Comparison of ENCODE assay signal across 8 cellular contexts in genomic region chr1:155309423-155310021, GRCh38. TPM values are rescaled to one million over a fixed set of nuclear protein-coding genes. Genes with fewer than 3 reads are reported as not detected.
DNase-seq lines count a peak whose midpoint lies in the region; ATAC-seq and TF ChIP-seq lines count a peak whose summit lies in the region.

No MANE protein-coding gene starts in this region.

- H3K36me3 Mint-ChIP-seq in HFFc6 (ENCODE audit: low read depth), result 0 out of 2 replicates have a peak, but pooled peaks cover 4% of the 10 kb centered on the region
- H3K36me3 Mint-ChIP-seq in immature natural killer cell, result peaks cover 0 to 5% (median 0%) of the 10 kb centered on the region in 3 donors

- H3K27ac Mint-ChIP-seq in HFFc6 (peak overlapping the region; percentile 95), immature natural killer cell (peak overlapping the region; percentile 96 to 100 (median 98))

- H3K4me3 Mint-ChIP-seq in HFFc6 (peak overlapping the region; percentile 99), immature natural killer cell (peak overlapping the region; percentile 96 to 98 (median 97))

- H3K4me1 ChIP-seq in BE2C (peaks cover 2% of the 10 kb centered on the region; the same call in 1 of the 2 replicates), adrenal gland (replicated peaks in 1 of 2) (peaks cover 9 to 33% of the 10 kb centered on the region in 2 donors)

- peak overlapping the region; percentile 93 for H3K4me3 ChIP-seq in BE2C (ENCODE audit: low read depth, low read length)
- peak overlapping the region; percentile 51 to 79 (median 63) for H3K4me3 ChIP-seq in adrenal gland

- TF ChIP-seq CTCF in BE2C (IDR thresholded peaks at IDR 0.05; ENCODE audit: low read depth, low read length) (no peak), HFFc6 (IDR thresholded peaks at IDR 0.05) (no peak), adrenal gland (IDR thresholded peaks at IDR 0.05) (no peak)

- intact Hi-C loops in adrenal gland (cut with DNase I), result loop anchor here in 1 of 2 donors (5.0 kb wide), 1 partner anchor 47 kb away; the partner anchor contains the start of gene SCAMP3

- 1 to 15% (median 8%) methylated on average over 5 to 11 of the region's 11 CpGs for WGBS in adrenal gland, 4 donors

- no peaks in the 10 kb centered on the region for H3K27me3 ChIP-seq in BE2C
- no peaks in the 10 kb centered on the region for H3K27me3 ChIP-seq in adrenal gland

- H3K27me3 Mint-ChIP-seq in HFFc6 (ENCODE audit: insufficient read depth), result peaks cover 9% of the 10 kb centered on the region
- H3K27me3 Mint-ChIP-seq in immature natural killer cell (ENCODE audit: low read depth in 3 of 3), result peaks cover 3 to 10% (median 5%) of the 10 kb centered on the region in 3 donors

- DNase-seq in BE2C, result no peak
- no peak for DNase-seq in HFFc6
- DNase-seq in adrenal gland, result peak; percentile 41 to 70 (median 63)
- no peak for DNase-seq in immature natural killer cell
- peak; percentile 27 for DNase-seq in stimulated activated naive CD8-positive, alpha-beta T cell treated with anti-CD3 and anti-CD28 coated beads, Interleukin-15, Interleukin-2, amounts not matched to agents 100 U/mL and 50 U/mL, for 24 hours
- DNase-seq in activated effector memory CD4-positive, alpha-beta T cell treated with anti-CD3 and anti-CD28 coated beads, Interleukin-2, amount 50 U/mL, for 16 hours, result no peak

- peak overlapping the region; percentile 23 to 95 (median 79) for H3K27ac ChIP-seq in adrenal gland

- H3K9me3 ChIP-seq in BE2C (no peaks in the 10 kb centered on the region), adrenal gland (replicated peaks in 1 of 3) (no peaks in the 10 kb centered on the region)

- TF ChIP-seq POLR2A in adrenal gland (IDR thresholded peaks at IDR 0.05), result peak in 1 of 2 donors; percentile 5

- H3K9me3 Mint-ChIP-seq in HFFc6, result no peaks in the 10 kb centered on the region
- no peaks in the 10 kb centered on the region for H3K9me3 Mint-ChIP-seq in immature natural killer cell

- H3K36me3 ChIP-seq in BE2C, result peaks cover 20% of the 10 kb centered on the region
- peaks cover 0 to 8% of the 10 kb centered on the region in 2 donors for H3K36me3 ChIP-seq in adrenal gland (replicated peaks in 1 of 2)

- H3K4me1 Mint-ChIP-seq in HFFc6 (ENCODE audit: low read depth) (peaks cover 31% of the 10 kb centered on the region), immature natural killer cell (peaks cover 32 to 35% of the 10 kb centered on the region in 2 donors)

- no peak for ATAC-seq in stimulated activated naive CD8-positive, alpha-beta T cell treated with anti-CD3 and anti-CD28 coated beads, Interleukin-15, Interleukin-2, amounts not matched to agents 100 U/mL and 50 U/mL, for 24 hours
- ATAC-seq in HG03039 (IDR thresholded peaks at IDR 0.05; ENCODE audit: unreplicated experiment) (no peak), GM21381 (IDR thresholded peaks at IDR 0.05; ENCODE audit: unreplicated experiment) (no peak)

RNA-seq across cellular contexts. Expression of gene FDPS, which starts 0.9 kb away (rescaled TPM):
- polyA plus RNA-seq in BE2C (2012; ENCODE audit: insufficient read depth, insufficient read length, low read depth), result 135 TPM
- 100 to 1,000 TPM; 117 to 147 (median 127) TPM for total RNA-seq in HFFc6 (2021; fragmentation: NEBNext Ultra II Directional; extraction: Animal tissue kit (Norgen Biotek cat#: 25700))
- 1,000 to 10,000 TPM in 1 of 8 donors, 100 to 1,000 TPM in 7; 107 to 1,119 (median 172) TPM for total RNA-seq in adrenal gland
- polyA plus RNA-seq in adrenal gland (1,000 to 10,000 TPM in 1 of 3 donors, 100 to 1,000 TPM in 2; 167 to 2,274 (median 225) TPM), immature natural killer cell (100 to 1,000 TPM; 173 to 279 (median 206) TPM)

RNA-seq across cellular contexts. Expression of gene PKLR, which starts 8.3 kb away (rescaled TPM):
- not detected for polyA plus RNA-seq in BE2C (2012; ENCODE audit: insufficient read depth, insufficient read length, low read depth)
- not detected for total RNA-seq in HFFc6 (2021; fragmentation: NEBNext Ultra II Directional; extraction: Animal tissue kit (Norgen Biotek cat#: 25700))
- under 1 TPM in 2 of 8 donors, not detected in 6; 0.18 to 0.34 TPM for total RNA-seq in adrenal gland
- under 1 TPM in 2 of 3 donors, not detected in 1; 0.10 to 0.24 TPM for polyA plus RNA-seq in adrenal gland
- not detected for polyA plus RNA-seq in immature natural killer cell

RNA-seq across cellular contexts. Expression of gene RUSC1, which starts 11.2 kb away (rescaled TPM):
- polyA plus RNA-seq in BE2C (2012; ENCODE audit: insufficient read depth, insufficient read length, low read depth), result 28.9 TPM
- 10 to 100 TPM; 26.6 to 36.0 (median 32.9) TPM for total RNA-seq in HFFc6 (2021; fragmentation: NEBNext Ultra II Directional; extraction: Animal tissue kit (Norgen Biotek cat#: 25700))
- 10 to 100 TPM; 10.8 to 64.9 (median 27.3) TPM for total RNA-seq in adrenal gland
- polyA plus RNA-seq in adrenal gland (100 to 1,000 TPM in 1 of 3 donors, 10 to 100 TPM in 2; 15.1 to 111 (median 53.7) TPM), immature natural killer cell (10 to 100 TPM in 2 of 3 donors, 1 to 10 TPM in 1; 9.2 to 21.3 (median 18.1) TPM)

RNA-seq across cellular contexts. Expression of gene HCN3, which starts 32.3 kb away (rescaled TPM):
- 10.0 TPM for polyA plus RNA-seq in BE2C (2012; ENCODE audit: insufficient read depth, insufficient read length, low read depth)
- total RNA-seq in HFFc6 (2021; fragmentation: NEBNext Ultra II Directional; extraction: Animal tissue kit (Norgen Biotek cat#: 25700)), result 1 to 10 TPM; 1.3 to 1.6 (median 1.5) TPM
- 1 to 10 TPM; 1.0 to 6.5 (median 3.7) TPM for total RNA-seq in adrenal gland
- polyA plus RNA-seq in adrenal gland, result 10 to 100 TPM in 1 of 3 donors, 1 to 10 TPM in 2; 3.1 to 14.5 (median 6.2) TPM
- polyA plus RNA-seq in immature natural killer cell, result under 1 TPM in 1 of 3 donors, not detected in 2; 0.52 TPM

RNA-seq across cellular contexts. Expression of gene CLK2, which starts 36.2 kb away (rescaled TPM):
- 129 TPM for polyA plus RNA-seq in BE2C (2012; ENCODE audit: insufficient read depth, insufficient read length, low read depth)
- total RNA-seq in HFFc6 (2021; fragmentation: NEBNext Ultra II Directional; extraction: Animal tissue kit (Norgen Biotek cat#: 25700)), result 10 to 100 TPM; 24.8 to 32.8 (median 30.0) TPM
- total RNA-seq in adrenal gland, result 10 to 100 TPM; 10.7 to 94.2 (median 54.9) TPM
- polyA plus RNA-seq in adrenal gland, result 100 to 1,000 TPM in 2 of 3 donors, 10 to 100 TPM in 1; 47.1 to 162 (median 122) TPM
- 10 to 100 TPM in 1 of 3 donors, 1 to 10 TPM in 2; 5.8 to 15.6 (median 6.2) TPM for polyA plus RNA-seq in immature natural killer cell

Comparison
In these comparisons a context has a peak if more than half of its experiments do, and no peak if none do; other contexts are left out.
1. DNase-seq: peak in adrenal gland (7 of 7) and stimulated activated naive CD8-positive, alpha-beta T cell treated with anti-CD3 and anti-CD28 coated beads, Interleukin-15, Interleukin-2, amounts not matched to agents 100 U/mL and 50 U/mL, for 24 hours (single experiment); none in BE2C (single experiment), HFFc6 (single experiment), immature natural killer cell (0 of 3) and activated effector memory CD4-positive, alpha-beta T cell treated with anti-CD3 and anti-CD28 coated beads, Interleukin-2, amount 50 U/mL, for 16 hours (single experiment).